4 cellular contexts compared by ENCODE assay signal in the genomic region with DNA sequence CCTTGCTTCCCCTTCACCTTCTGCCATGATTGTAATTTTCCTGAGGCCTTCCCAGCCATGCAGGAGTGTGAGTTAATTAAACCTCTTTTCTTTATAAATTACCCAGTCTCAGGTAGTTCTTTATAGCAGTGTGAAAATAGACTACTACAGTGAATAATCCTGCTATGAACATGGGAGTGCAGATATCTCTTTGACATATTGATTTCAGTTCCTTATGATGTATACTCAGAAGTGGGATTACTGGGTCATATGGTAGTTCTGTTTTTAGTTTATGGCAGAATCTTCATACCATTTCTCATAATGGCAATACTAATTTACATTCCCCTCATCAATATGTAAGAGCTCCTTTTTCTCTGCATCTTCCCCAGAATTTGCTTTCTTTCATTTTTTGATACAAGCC. TPM values are rescaled to one million over a fixed set of nuclear protein-coding genes. Genes with fewer than 3 reads are reported as not detected.
"Had no signal": no experiment of that assay in that cellular context is flagged by ENCODE, and none has a peak within 500 bp of the region (broad histone marks: within the 10 kb centered on the region; RNA-seq: fewer than 3 reads in every experiment).

No MANE protein-coding gene starts in this region.

- DNase-seq: GDM1, GF-D8 had no signal

- ATAC-seq: GM12878 had no signal

RNA-seq across cellular contexts. Expression of a gene that starts 26.0 kb away (rescaled TPM):
- total RNA-seq: G401, GM12878 had no signal
